In genomic region chr14:99729991-99730875, GRCh38 we compare ENCODE assay signal across 8 cellular contexts.
A peak's percentile ranks its signal among the peaks of the same experiment; 100 is the strongest.
DNase-seq lines count a peak whose midpoint lies in the region; ATAC-seq lines count a peak whose summit lies in the region.

No MANE protein-coding gene starts in this region.

- no peaks in the 10 kb centered on the region for H3K9me3 Mint-ChIP-seq in memory B cell

- DNase-seq in COLO829 (ENCODE audit: low spot score) (peak; percentile 53), NCI-H1694 (lab: John Stamatoyannopoulos, UW) (peak; percentile 80), memory B cell (ENCODE audit: low spot score in 2 of 2) (peak; percentile 21 to 66), NCI-H2029 treated with DMSO at 0.1 percent for 48 hours (lab: John Stamatoyannopoulos, UW) (no peak)
- peak; percentile 80 to 85 for DNase-seq in activated CD4-positive, alpha-beta T cell treated with anti-CD3 and anti-CD28 coated beads, Interleukin-2, amount 50 U/mL, for 48 hours
- peak; percentile 30 for DNase-seq in effector CD8-positive, alpha-beta T cell (lab: John Stamatoyannopoulos, UW)
- peak; percentile 64 for DNase-seq in stimulated activated CD8-positive, alpha-beta memory T cell treated with anti-CD3 and anti-CD28 coated beads, Interleukin-15, amount 100 ng/mL, for 24 hours (ENCODE audit: low read depth)

- no peak overlapping the region for H3K27ac Mint-ChIP-seq in memory B cell

- peaks cover 31% of the 10 kb centered on the region for H3K27me3 Mint-ChIP-seq in memory B cell

- H3K36me3 Mint-ChIP-seq in memory B cell = peaks cover 3% of the 10 kb centered on the region

- H3K4me3 Mint-ChIP-seq in memory B cell = peak overlapping the region; percentile 25

- ATAC-seq in GM21825 (IDR thresholded peaks at IDR 0.05; ENCODE audit: unreplicated experiment) (peak; percentile 69), memory B cell (ENCODE audit: low read depth) (peak; percentile 46)

- H3K4me1 Mint-ChIP-seq in memory B cell = peaks cover 2% of the 10 kb centered on the region
